In genomic region chr7:69610675-69611037, GRCh38 we compare ENCODE assay signal across 2 cellular contexts.
A peak's percentile ranks its signal among the peaks of the same experiment; 100 is the strongest.
TF ChIP-seq lines count a peak whose summit lies in the region.

No MANE protein-coding gene starts in this region.

TF ChIP-seq in HEK293, 187 proteins besides CTCF, POLR2A, EP300 and RAD21 (continued from another document and continues in another):
- TF ChIP-seq ZNF549 (tag by site-specific recombination; IDR thresholded peaks at IDR 0.05), result no peak
- no peak for TF ChIP-seq ZNF561 (tag by site-specific recombination; IDR thresholded peaks at IDR 0.05; ENCODE audit: borderline replicate concordance)
- no peak for TF ChIP-seq MZF1 (tag by site-specific recombination; IDR thresholded peaks at IDR 0.05; ENCODE audit: borderline replicate concordance)
- TF ChIP-seq ZSCAN16 (tag by site-specific recombination; IDR thresholded peaks at IDR 0.05), result no peak
- no peak for TF ChIP-seq PATZ1 (tag by site-specific recombination; IDR thresholded peaks at IDR 0.05)
- peak; percentile 26 for TF ChIP-seq ZNF335 (tag by site-specific recombination; conservative IDR thresholded peaks at IDR 0.05)
- TF ChIP-seq YY1 (tag by site-specific recombination; IDR thresholded peaks at IDR 0.05), result no peak
- TF ChIP-seq SP7 (tag by site-specific recombination; IDR thresholded peaks at IDR 0.05), result peak; percentile 75
- TF ChIP-seq ZNF768 (tag by site-specific recombination; IDR thresholded peaks at IDR 0.05), result no peak
- TF ChIP-seq ZNF23 (tag by site-specific recombination; IDR thresholded peaks at IDR 0.05; ENCODE audit: borderline replicate concordance), result no peak
- no peak for TF ChIP-seq SALL2 (tag by site-specific recombination; IDR thresholded peaks at IDR 0.05; ENCODE audit: borderline replicate concordance)
- no peak for TF ChIP-seq ZNF140 (tag by site-specific recombination; IDR thresholded peaks at IDR 0.05)
- no peak for TF ChIP-seq PRDM2 (tag by site-specific recombination; IDR thresholded peaks at IDR 0.05; ENCODE audit: borderline replicate concordance)
- TF ChIP-seq ZNF221 (tag by site-specific recombination; IDR thresholded peaks at IDR 0.05; ENCODE audit: borderline replicate concordance), result no peak
- TF ChIP-seq REST (tag by site-specific recombination; IDR thresholded peaks at IDR 0.05), result no peak
- TF ChIP-seq KLF9 (tag by site-specific recombination; IDR thresholded peaks at IDR 0.05; ENCODE audit: low read depth), result no peak
- no peak for TF ChIP-seq ZNF548 (tag by site-specific recombination; IDR thresholded peaks at IDR 0.05)
- no peak for TF ChIP-seq ZNF510 (tag by site-specific recombination; IDR thresholded peaks at IDR 0.05; ENCODE audit: insufficient replicate concordance)

TF ChIP-seq in H1, 55 proteins besides CTCF, POLR2A, EP300 and RAD21 (continued from another document):
- TF ChIP-seq USF2 (IDR thresholded peaks at IDR 0.05; ENCODE audit: low read length) (no peak), POU5F1 (IDR thresholded peaks at IDR 0.05; ENCODE audit: low read depth, low read length) (no peak), SUZ12 (IDR thresholded peaks at IDR 0.05; ENCODE audit: low read length) (peak; percentile 49)
